ENCODE assay signal across 10 cellular contexts in the genomic region with DNA sequence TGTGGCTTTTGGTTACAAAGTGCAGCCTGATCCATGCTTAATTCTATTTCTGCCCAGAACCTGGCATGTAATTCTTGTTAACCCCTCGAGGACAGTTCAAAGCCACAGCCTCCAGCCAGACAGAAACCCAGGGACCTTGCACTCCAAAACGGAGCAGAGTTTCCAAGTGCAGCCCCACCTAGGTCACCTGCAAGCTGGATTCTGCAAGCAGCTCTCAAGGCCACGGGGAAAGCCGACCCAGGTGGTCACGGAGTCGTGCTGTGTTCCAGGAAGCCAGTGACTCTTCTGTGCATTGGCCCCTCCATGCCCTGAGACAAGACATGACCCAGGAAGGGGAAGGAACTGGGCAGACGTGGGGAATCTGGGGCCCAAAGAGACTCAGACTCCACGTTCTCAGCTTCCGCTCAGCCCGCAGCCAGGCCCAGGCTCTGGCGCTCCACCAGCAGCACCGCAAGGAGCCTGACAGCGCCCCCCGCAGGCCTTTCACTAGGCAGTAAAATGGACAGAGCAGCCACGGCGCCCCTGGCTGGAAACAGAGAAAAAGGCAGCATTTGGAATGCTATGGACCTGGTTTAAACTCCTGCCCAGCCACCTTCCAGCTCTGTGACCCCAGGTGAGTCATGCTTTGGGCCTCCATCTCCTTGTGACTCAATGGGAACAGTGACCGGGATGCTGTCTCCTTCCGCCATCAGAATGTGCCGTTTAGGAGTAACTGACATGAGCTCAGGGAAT. TPM values are rescaled to one million over a fixed set of nuclear protein-coding genes. Genes with fewer than 3 reads are reported as not detected.
DNase-seq lines count a peak whose midpoint lies in the region; ATAC-seq and TF ChIP-seq lines count a peak whose summit lies in the region.
"Had no signal": no experiment of that assay in that cellular context is flagged by ENCODE, and none has a peak within 500 bp of the region (broad histone marks: within the 10 kb centered on the region; RNA-seq: fewer than 3 reads in every experiment).

No MANE protein-coding gene starts in this region.

- POLR2A ChIA-PET in WTC11 (lab: Charles Lee) = interaction anchor here (0.7 kb wide), 1 partner anchor 100 kb away, joined by 3 read pairs; no protein-coding TSS in a partner anchor

- H3K36me3 Mint-ChIP-seq in WTC11 = no peaks in the 10 kb centered on the region

- H3K9me3 Mint-ChIP-seq in WTC11 = no peaks in the 10 kb centered on the region

- no peak overlapping the region for H3K4me3 Mint-ChIP-seq in WTC11

- TF ChIP-seq CTCF in WTC11 (IDR thresholded peaks at IDR 0.05) (peak; percentile 77; the same call in 1 of the 2 replicates), gastrocnemius medialis (IDR thresholded peaks at IDR 0.05 in 4 of 5, conservative IDR thresholded peaks at IDR 0.05 in 1 of 5) (no peak)

- in situ Hi-C loops in ACHN (cut with HindIII; ENCODE audit: low pct_ligation_motif_present, low pct_unique_long_range_greater_than_20kb, low sequenced_read_pairs) (no loop called here), gastrocnemius medialis (cut with MboI; ENCODE audit: low sequenced_read_pairs in 4 of 4) (no loop called here)

- intact Hi-C loops in gastrocnemius medialis (cut with DNase I; ENCODE audit: low total_unique reads) (no loop called here), left ventricle myocardium superior (cut with micrococcal nuclease) (no loop called here)

- peak overlapping the region; percentile 28 for H3K9ac ChIP-seq in iPS-15b (ENCODE audit: low read depth, low read length)

- H3K36me3 ChIP-seq in H7 (replicated peaks; ENCODE audit: control insufficient read depth, insufficient read depth, low read length) (no peaks in the 10 kb centered on the region), iPS-15b (ENCODE audit: control insufficient read depth, insufficient read depth, low read length) (no peaks in the 10 kb centered on the region), gastrocnemius medialis (no peaks in the 10 kb centered on the region)

- H3K4me3 ChIP-seq in H7 (ENCODE audit: insufficient read depth, low read depth, low read length) (no peak overlapping the region), iPS-15b (ENCODE audit: low read depth, low read length) (no peak overlapping the region), gastrocnemius medialis (no peak overlapping the region)

- H3K27ac Mint-ChIP-seq in WTC11 = peak overlapping the region; percentile 41; the same call in 1 of the 2 replicates

- CTCF ChIA-PET in WTC11 (lab: Charles Lee) = interaction anchor here (0.5 to 4.5 kb wide), 55 partner anchors 9 to 541 kb away, joined by 3 to 53 read pairs (median 4); a partner anchor contains a TSS

- peaks cover 18% of the 10 kb centered on the region for H3K4me1 ChIP-seq in iPS-15b (ENCODE audit: control insufficient read depth, insufficient read depth, low read length)
- no peaks in the 10 kb centered on the region for H3K4me1 ChIP-seq in gastrocnemius medialis
- H3K4me1 ChIP-seq: Caco-2 had no signal

- H3K9me3 ChIP-seq in iPS-15b (ENCODE audit: control insufficient read depth, insufficient read depth, low read length) (no peaks in the 10 kb centered on the region), gastrocnemius medialis (no peaks in the 10 kb centered on the region)
- H3K9me3 ChIP-seq: Caco-2 had no signal

- H3K4me1 Mint-ChIP-seq in WTC11 = peaks cover 35% of the 10 kb centered on the region

- no peak overlapping the region for H3K27ac ChIP-seq in gastrocnemius medialis

- no peaks in the 10 kb centered on the region for H3K27me3 Mint-ChIP-seq in WTC11 (ENCODE audit: low read depth)

- H3K27me3 ChIP-seq in H7 (ENCODE audit: control insufficient read depth, insufficient read depth, low read length) (no peaks in the 10 kb centered on the region), iPS-15b (ENCODE audit: control insufficient read depth, insufficient read depth, low read length) (no peaks in the 10 kb centered on the region), gastrocnemius medialis (no peaks in the 10 kb centered on the region)

- ATAC-seq in WTC11 = peak; percentile 71
- ATAC-seq in gastrocnemius medialis = no peak
- no peak for ATAC-seq in left ventricle myocardium superior
- ATAC-seq in GM21529 (IDR thresholded peaks at IDR 0.05; ENCODE audit: unreplicated experiment) = no peak

- DNase-seq in ACHN (peak; percentile 21), H7 (peak; percentile 92), WTC11 (ENCODE audit: low spot score) (peak; percentile 88), gastrocnemius medialis (no peak), NCI-H524 treated with DMSO at 0.1 percent for 48 hours (lab: John Stamatoyannopoulos, UW) (no peak), left ventricle myocardium superior (no peak)
- DNase-seq: Caco-2, NCI-H2081 treated with DMSO at 0.1 percent for 48 hours had no signal

- TF ChIP-seq POLR2A in gastrocnemius medialis (IDR thresholded peaks at IDR 0.05) = no peak

TF ChIP-seq in WTC11, 78 proteins besides CTCF, POLR2A, EP300 and RAD21:
- TF ChIP-seq, protein P1, sequence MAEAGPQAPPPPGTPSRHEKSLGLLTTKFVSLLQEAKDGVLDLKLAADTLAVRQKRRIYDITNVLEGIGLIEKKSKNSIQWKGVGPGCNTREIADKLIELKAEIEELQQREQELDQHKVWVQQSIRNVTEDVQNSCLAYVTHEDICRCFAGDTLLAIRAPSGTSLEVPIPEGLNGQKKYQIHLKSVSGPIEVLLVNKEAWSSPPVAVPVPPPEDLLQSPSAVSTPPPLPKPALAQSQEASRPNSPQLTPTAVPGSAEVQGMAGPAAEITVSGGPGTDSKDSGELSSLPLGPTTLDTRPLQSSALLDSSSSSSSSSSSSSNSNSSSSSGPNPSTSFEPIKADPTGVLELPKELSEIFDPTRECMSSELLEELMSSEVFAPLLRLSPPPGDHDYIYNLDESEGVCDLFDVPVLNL (CRISPR knock-in tag; IDR thresholded peaks at IDR 0.05; ENCODE audit: borderline replicate concordance, low read depth) = no peak
- no peak for TF ChIP-seq ZNF263 (CRISPR knock-in tag; IDR thresholded peaks at IDR 0.05; ENCODE audit: low read depth)
- TF ChIP-seq ZNF121 (CRISPR knock-in tag; IDR thresholded peaks at IDR 0.05) = peak; percentile 60; the same call in 1 of the 2 replicates
- peak; percentile 44; the same call in 1 of the 2 replicates for TF ChIP-seq CREM (CRISPR knock-in tag; IDR thresholded peaks at IDR 0.05)
- TF ChIP-seq, protein P2, sequence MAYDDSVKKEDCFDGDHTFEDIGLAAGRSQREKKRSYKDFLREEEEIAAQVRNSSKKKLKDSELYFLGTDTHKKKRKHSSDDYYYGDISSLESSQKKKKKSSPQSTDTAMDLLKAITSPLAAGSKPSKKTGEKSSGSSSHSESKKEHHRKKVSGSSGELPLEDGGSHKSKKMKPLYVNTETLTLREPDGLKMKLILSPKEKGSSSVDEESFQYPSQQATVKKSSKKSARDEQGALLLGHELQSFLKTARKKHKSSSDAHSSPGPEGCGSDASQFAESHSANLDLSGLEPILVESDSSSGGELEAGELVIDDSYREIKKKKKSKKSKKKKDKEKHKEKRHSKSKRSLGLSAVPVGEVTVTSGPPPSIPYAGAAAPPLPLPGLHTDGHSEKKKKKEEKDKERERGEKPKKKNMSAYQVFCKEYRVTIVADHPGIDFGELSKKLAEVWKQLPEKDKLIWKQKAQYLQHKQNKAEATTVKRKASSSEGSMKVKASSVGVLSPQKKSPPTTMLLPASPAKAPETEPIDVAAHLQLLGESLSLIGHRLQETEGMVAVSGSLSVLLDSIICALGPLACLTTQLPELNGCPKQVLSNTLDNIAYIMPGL (CRISPR knock-in tag; IDR thresholded peaks at IDR 0.05) = peak; percentile 68; the same call in 1 of the 2 replicates
- TF ChIP-seq SP1 (CRISPR knock-in tag; conservative IDR thresholded peaks at IDR 0.05) = no peak; the same call in 1 of the 2 replicates
- no peak for TF ChIP-seq HMGA2 (CRISPR knock-in tag; IDR thresholded peaks at IDR 0.05)

RNA-seq across cellular contexts. Expression of a gene that starts 27.3 kb away (rescaled TPM):
- total RNA-seq in H7 (2014; rRNA removed; shearing (Covaris generic)) = 0.85 TPM in 1 of 2 replicates, not detected in the other
- total RNA-seq in WTC11 (2021) (0.21 to 0.55 TPM (median 0.28 TPM) in 3 replicates), gastrocnemius medialis (not detected), left ventricle myocardium superior (1.9 TPM)
- total RNA-seq: Caco-2 had no signal

Comparison
In these comparisons a context has a peak if more than half of its experiments do, and no peak if none do; other contexts are left out.
1. DNase-seq: peak in ACHN (single experiment), H7 (single experiment) and WTC11 (single experiment); none in gastrocnemius medialis (0 of 2), NCI-H524 treated with DMSO at 0.1 percent for 48 hours (single experiment) and left ventricle myocardium superior (single experiment).